Comparison of ENCODE assay signal across 1 cellular context in the genomic region with DNA sequence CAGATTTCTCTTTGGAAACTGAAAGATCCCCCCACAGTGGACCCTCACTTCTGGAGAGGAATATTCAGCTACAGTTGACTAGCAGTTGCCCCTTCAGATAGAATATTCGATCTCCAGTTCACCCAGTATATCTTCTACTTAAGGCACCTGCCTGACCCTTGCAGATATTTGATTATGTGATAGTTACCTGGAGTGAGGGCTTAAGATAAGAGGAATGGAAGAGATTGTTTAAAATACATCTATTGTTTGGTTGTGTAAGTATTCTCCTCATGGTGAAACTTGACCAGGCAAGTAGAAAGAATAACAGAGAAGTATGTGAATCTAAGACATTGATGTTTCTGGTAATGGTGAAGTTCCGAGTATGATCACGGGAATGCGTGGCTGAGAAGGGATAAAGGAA.
TF ChIP-seq lines count a peak whose summit lies in the region.

No MANE protein-coding gene starts in this region.

TF ChIP-seq in IMR-90, 13 proteins besides CTCF, POLR2A, EP300 and RAD21:
- TF ChIP-seq BHLHE40 (IDR thresholded peaks at IDR 0.05; ENCODE audit: low read depth, low read length) (no peak), MAFK (IDR thresholded peaks at IDR 0.05; ENCODE audit: low read depth, low read length) (no peak), MAZ (IDR thresholded peaks at IDR 0.05; ENCODE audit: borderline replicate concordance, low read depth, low read length) (no peak), NFE2L2 (IDR thresholded peaks at IDR 0.05; ENCODE audit: low read depth, low read length) (no peak), CEBPB (IDR thresholded peaks at IDR 0.05; ENCODE audit: low read depth, low read length) (no peak), SMC3 (IDR thresholded peaks at IDR 0.05; ENCODE audit: low read depth, low read length) (no peak), RFX5 (IDR thresholded peaks at IDR 0.05; ENCODE audit: low read depth, low read length) (no peak), FOS (IDR thresholded peaks at IDR 0.05; ENCODE audit: low read depth, low read length) (no peak), MXI1 (IDR thresholded peaks at IDR 0.05; ENCODE audit: borderline replicate concordance, low read depth, low read length) (no peak), RCOR1 (IDR thresholded peaks at IDR 0.05; ENCODE audit: insufficient replicate concordance, low read length) (no peak), CHD1 (IDR thresholded peaks at IDR 0.05; ENCODE audit: low read depth, low read length) (no peak)
- TF ChIP-seq, protein P1, sequence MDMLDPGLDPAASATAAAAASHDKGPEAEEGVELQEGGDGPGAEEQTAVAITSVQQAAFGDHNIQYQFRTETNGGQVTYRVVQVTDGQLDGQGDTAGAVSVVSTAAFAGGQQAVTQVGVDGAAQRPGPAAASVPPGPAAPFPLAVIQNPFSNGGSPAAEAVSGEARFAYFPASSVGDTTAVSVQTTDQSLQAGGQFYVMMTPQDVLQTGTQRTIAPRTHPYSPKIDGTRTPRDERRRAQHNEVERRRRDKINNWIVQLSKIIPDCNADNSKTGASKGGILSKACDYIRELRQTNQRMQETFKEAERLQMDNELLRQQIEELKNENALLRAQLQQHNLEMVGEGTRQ (IDR thresholded peaks at IDR 0.05; ENCODE audit: low read depth, low read length) = no peak
